Comparison of ENCODE assay signal across 27 cellular contexts in genomic region chr2:100759901-100760300, GRCh38.
"Had no signal": no experiment of that assay in that cellular context is flagged by ENCODE, and none has a peak within 500 bp of the region (broad histone marks: within the 10 kb centered on the region; RNA-seq: fewer than 3 reads in every experiment).

No MANE protein-coding gene starts in this region.

- H3K4me3 ChIP-seq: ascending aorta, cardiac muscle cell had no signal

- DNase-seq: activated B cell treated with CpG ODN at 0.5 μM for 24 hours; activated CD4-positive, alpha-beta memory T cell treated with anti-CD3 and anti-CD28 coated beads for 36 hours; activated CD4-positive, alpha-beta T cell treated with anti-CD3 and anti-CD28 coated beads for 4 hours; activated CD4-positive, alpha-beta T cell treated with anti-CD3 and anti-CD28 coated beads, Interleukin-2, amount 10 ng/mL, durations not matched to agents 24 days and 14 days; activated CD4-positive, alpha-beta T cell treated with anti-CD3 and anti-CD28 coated beads, Interleukin-2, amount 50 U/mL, for 1 hour; activated CD4-positive, alpha-beta T cell treated with anti-CD3 and anti-CD28 coated beads, Interleukin-2, amount 50 U/mL, for 4 hours; activated CD4-positive, CD25-positive, alpha-beta regulatory T cell treated with anti-CD3 and anti-CD28 coated beads, Interleukin-2, amount 50 U/mL, for 72 hours; activated CD8-positive, alpha-beta T cell treated with anti-CD3 and anti-CD28 coated beads for 36 hours; activated effector memory CD4-positive, alpha-beta T cell treated with anti-CD3 and anti-CD28 coated beads, Interleukin-2, amount 50 U/mL, for 16 hours; activated gamma-delta T cell treated with Interleukin-2 at 50 U/mL for 16 hours; activated naive CD4-positive, alpha-beta T cell; activated naive CD4-positive, alpha-beta T cell treated with anti-CD3 and anti-CD28 coated beads for 36 hours; activated naive CD4-positive, alpha-beta T cell treated with anti-CD3 and anti-CD28 coated beads, Interleukin-2, amount 50 U/mL, for 16 hours; activated naive CD8-positive, alpha-beta T cell treated with anti-CD3 and anti-CD28 coated beads for 36 hours; activated T-cell treated with anti-CD3 and anti-CD28 coated beads for 4 hours; activated T-cell treated with anti-CD3 and anti-CD28 coated beads, Interleukin-2, amount 50 U/mL, for 1 hour; activated T-cell treated with anti-CD3 and anti-CD28 coated beads, Interleukin-2, amount 50 U/mL, for 4 hours; activated T-cell treated with anti-CD3 and anti-CD28 coated beads, Interleukin-2, amount 50 U/mL, for 72 hours; amygdala; anterior cingulate cortex; caudate nucleus; cerebellar nuclear complex; T-helper 1 cell; T-helper 2 cell; T-helper 9 cell had no signal

- H3K9me3 ChIP-seq: ascending aorta had no signal

- H3K36me3 ChIP-seq: ascending aorta, cardiac muscle cell had no signal

- H3K27me3 ChIP-seq: ascending aorta, cardiac muscle cell had no signal
